ENCODE assay signal across 19 cellular contexts in genomic region chr20:8433286-8433685, GRCh38.
DNase-seq lines count a peak whose midpoint lies in the region; ATAC-seq and TF ChIP-seq lines count a peak whose summit lies in the region.
"Had no signal": no experiment of that assay in that cellular context is flagged by ENCODE, and none has a peak within 500 bp of the region (broad histone marks: within the 10 kb centered on the region; RNA-seq: fewer than 3 reads in every experiment).

No MANE protein-coding gene starts in this region.

- no peaks in the 10 kb centered on the region for H3K36me3 Mint-ChIP-seq in mesothelial cell of epicardium
- H3K36me3 Mint-ChIP-seq: CD4-positive, CD25-positive, alpha-beta regulatory T cell had no signal

- peaks cover 4% of the 10 kb centered on the region; the same call in 1 of the 2 replicates for H3K79me2 ChIP-seq in SK-N-SH (ENCODE audit: insufficient read depth)

- peak overlapping the region; percentile 50; the same call in 1 of the 2 replicates for H2AFZ ChIP-seq in SK-N-SH (ENCODE audit: low read depth)

- peaks cover 25 to 36% of the 10 kb centered on the region in 2 experiments for H3K4me1 ChIP-seq in SK-N-SH (ENCODE audit: control insufficient read depth in 1 of 2, insufficient read depth in 2 of 2, low read depth in 1 of 2, low read length in 1 of 2)
- H3K4me1 ChIP-seq in upper lobe of right lung = peaks cover 15% of the 10 kb centered on the region

- TF ChIP-seq EP300 in SK-N-SH (IDR thresholded peaks at IDR 0.05; ENCODE audit: borderline replicate concordance in 1 of 2, low read depth in 1 of 2, low read length in 1 of 2) = no peak

- H3K9ac ChIP-seq in SK-N-SH = peak overlapping the region; percentile 29; the same call in 1 of the 2 replicates

- POLR2A ChIA-PET in SK-N-SH (lab: Yijun Ruan, JAX) = no interaction called here

- peak overlapping the region; percentile 82 to 99 for H3K27ac ChIP-seq in SK-N-SH (ENCODE audit: low read depth in 2 of 2, low read length in 1 of 2)
- no peak overlapping the region for H3K27ac ChIP-seq in upper lobe of right lung

- WGBS in SK-N-SH (ENCODE audit: low lambda C conversion rate) = 51% methylated on average over 2 of the region's 2 CpGs

- ATAC-seq in SK-N-SH treated with all-trans-retinoic acid at 6 μM for 48 hours (no peak), upper lobe of right lung (peak; percentile 22), sciatic nerve (no peak), HG03135 (IDR thresholded peaks at IDR 0.05; ENCODE audit: unreplicated experiment) (no peak)
- ATAC-seq: Panc1, Right ventricle myocardium inferior had no signal

- H3K36me3 ChIP-seq in SK-N-SH (replicated peaks in 1 of 2; ENCODE audit: control insufficient read depth in 1 of 2, insufficient read depth in 2 of 2, low read length in 1 of 2) (no peaks in the 10 kb centered on the region), upper lobe of right lung (no peaks in the 10 kb centered on the region)

- intact Hi-C loops in upper lobe of right lung (cut with DNase I) = no loop called here
- intact Hi-C loops in sciatic nerve (cut with DNase I) = no loop called here

- peak overlapping the region; percentile 72; the same call in 1 of the 2 replicates for H3K4me2 ChIP-seq in SK-N-SH

- no peaks in the 10 kb centered on the region for H3K27me3 Mint-ChIP-seq in mesothelial cell of epicardium (ENCODE audit: low read depth)
- H3K27me3 Mint-ChIP-seq: CD4-positive, CD25-positive, alpha-beta regulatory T cell had no signal

- H3K9me2 ChIP-seq in SK-N-SH = no peaks in the 10 kb centered on the region

- H3K9me3 ChIP-seq in SK-N-SH (no peaks in the 10 kb centered on the region), upper lobe of right lung (no peaks in the 10 kb centered on the region)

- peak overlapping the region; percentile 82 for H3K27ac Mint-ChIP-seq in mesothelial cell of epicardium
- H3K27ac Mint-ChIP-seq: CD4-positive, CD25-positive, alpha-beta regulatory T cell had no signal

- no peaks in the 10 kb centered on the region for H3K9me3 Mint-ChIP-seq in mesothelial cell of epicardium

- CTCF ChIA-PET in SK-N-SH (lab: Yijun Ruan, JAX) = interaction anchor here (1.0 to 2.2 kb wide), 4 partner anchors 11 to 302 kb away, joined by 3 to 12 read pairs (median 4); partner anchors contain the start of gene PLCB1

- no peaks in the 10 kb centered on the region for H3K27me3 ChIP-seq in SK-N-SH (ENCODE audit: insufficient read depth)
- H3K27me3 ChIP-seq in upper lobe of right lung = no peaks in the 10 kb centered on the region

- peaks cover 23% of the 10 kb centered on the region for H3K4me1 Mint-ChIP-seq in mesothelial cell of epicardium
- H3K4me1 Mint-ChIP-seq: CD4-positive, CD25-positive, alpha-beta regulatory T cell had no signal

- H3K4me3 Mint-ChIP-seq in mesothelial cell of epicardium = no peak overlapping the region
- H3K4me3 Mint-ChIP-seq: CD4-positive, CD25-positive, alpha-beta regulatory T cell had no signal

- H4K20me1 ChIP-seq in SK-N-SH (ENCODE audit: insufficient read depth) = no peaks in the 10 kb centered on the region

- H3F3A ChIP-seq in SK-N-SH (replicated peaks; ENCODE audit: insufficient read depth) = peaks cover 29% of the 10 kb centered on the region

- TF ChIP-seq RAD21 in SK-N-SH (IDR thresholded peaks at IDR 0.05; ENCODE audit: low read length) = no peak

- DNase-seq in SK-N-SH (no peak), MV-4-11 (lab: John Stamatoyannopoulos, UW) (peak; percentile 43), mesothelial cell of epicardium (ENCODE audit: low spot score in 2 of 2, unreplicated experiment in 2 of 2) (no peak), upper lobe of right lung (no peak), sciatic nerve (ENCODE audit: low spot score) (no peak), NCI-H526 (lab: John Stamatoyannopoulos, UW) (no peak)
- DNase-seq: CD4-positive, CD25-positive, alpha-beta regulatory T cell; DMS53; HCEC 1CT; IMR-90; Kasumi-1; NCI-H1436 treated with DMSO at 0.1 percent for 48 hours; NCI-H2107; NCI-H345; NCI-H748 treated with DMSO at 0.1 percent for 48 hours had no signal

- no peak overlapping the region for H3K4me3 ChIP-seq in SK-N-SH (ENCODE audit: low read depth in 2 of 2, low read length in 1 of 2)
- no peak overlapping the region for H3K4me3 ChIP-seq in upper lobe of right lung

- no peak for TF ChIP-seq CTCF in SK-N-SH (IDR thresholded peaks at IDR 0.05)
- TF ChIP-seq CTCF in mesothelial cell of epicardium (IDR thresholded peaks at IDR 0.05; ENCODE audit: unreplicated experiment) = no peak
- TF ChIP-seq CTCF in upper lobe of right lung (IDR thresholded peaks at IDR 0.05) = no peak

TF ChIP-seq in SK-N-SH, 30 proteins besides CTCF, POLR2A, EP300 and RAD21:
- TF ChIP-seq TEAD4 (IDR thresholded peaks at IDR 0.05; ENCODE audit: borderline replicate concordance, insufficient read depth) (no peak), JUND (IDR thresholded peaks at IDR 0.05) (no peak), FOSL2 (IDR thresholded peaks at IDR 0.05; ENCODE audit: borderline replicate concordance, low read depth) (no peak), MAX (IDR thresholded peaks at IDR 0.05; ENCODE audit: low read depth) (no peak), EZH2phosphoT487 (IDR thresholded peaks at IDR 0.05; ENCODE audit: borderline replicate concordance, low read depth) (no peak), NRF1 (IDR thresholded peaks at IDR 0.05; ENCODE audit: low read depth, low read length) (no peak)

TF ChIP-seq in SK-N-SH treated with all-trans-retinoic acid at 6 μM for 48 hours, 23 proteins besides CTCF, POLR2A, EP300 and RAD21 (continues in another document):
- no peak for TF ChIP-seq POU6F1 (CRISPR knock-in tag; IDR thresholded peaks at IDR 0.05; ENCODE audit: borderline replicate concordance, low read depth)
- no peak for TF ChIP-seq RARB (CRISPR knock-in tag; IDR thresholded peaks at IDR 0.05)
- TF ChIP-seq TCF4 (CRISPR knock-in tag; IDR thresholded peaks at IDR 0.05; ENCODE audit: borderline replicate concordance) = no peak
- TF ChIP-seq ARNTL (CRISPR knock-in tag; IDR thresholded peaks at IDR 0.05; ENCODE audit: borderline replicate concordance, low read depth) = no peak
- TF ChIP-seq ZFP3 (CRISPR knock-in tag; IDR thresholded peaks at IDR 0.05) = no peak
- no peak for TF ChIP-seq GLIS3 (CRISPR knock-in tag; IDR thresholded peaks at IDR 0.05)
- no peak for TF ChIP-seq ZFP30 (CRISPR knock-in tag; IDR thresholded peaks at IDR 0.05)
- TF ChIP-seq ZNF70 (CRISPR knock-in tag; IDR thresholded peaks at IDR 0.05) = no peak
- no peak for TF ChIP-seq ZC3H10 (CRISPR knock-in tag; IDR thresholded peaks at IDR 0.05)
- no peak for TF ChIP-seq CREB5 (CRISPR knock-in tag; IDR thresholded peaks at IDR 0.05; ENCODE audit: low read depth)
- no peak for TF ChIP-seq CSRNP3 (CRISPR knock-in tag; IDR thresholded peaks at IDR 0.05)
